ENCODE assay signal across 1 cellular context in the genomic region with DNA sequence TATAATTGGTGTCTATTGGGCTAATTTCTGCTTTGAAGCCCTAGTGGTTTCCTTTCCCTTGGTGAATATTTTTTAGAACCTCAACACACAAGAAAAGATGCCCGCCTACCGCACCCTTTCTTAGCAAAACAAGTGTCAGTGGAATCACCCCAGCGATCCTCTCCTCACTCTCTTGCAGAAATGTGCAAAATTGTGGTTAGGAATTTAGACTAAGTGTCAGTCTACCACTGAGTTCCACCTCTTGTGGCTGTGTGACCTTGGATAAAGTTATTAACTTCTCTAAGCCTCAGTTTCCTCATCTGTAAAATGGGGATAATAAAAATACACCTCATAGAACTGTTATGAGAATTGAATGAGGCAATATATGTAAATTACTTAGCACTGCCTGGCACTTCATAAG.
TF ChIP-seq lines count a peak whose summit lies in the region.

No MANE protein-coding gene starts in this region.

TF ChIP-seq in HepG2, 621 proteins besides CTCF, POLR2A, EP300 and RAD21:
- TF ChIP-seq ZNF629 (CRISPR knock-in tag; conservative IDR thresholded peaks at IDR 0.05): peak; percentile 68
- TF ChIP-seq XRCC5 (optimal IDR thresholded peaks at IDR 0.05; ENCODE audit: low read length): no peak
